Comparison of ENCODE assay signal across 19 cellular contexts in genomic region chr16:51507286-51507685, GRCh38.
DNase-seq lines count a peak whose midpoint lies in the region; ATAC-seq and TF ChIP-seq lines count a peak whose summit lies in the region.
"Had no signal": no experiment of that assay in that cellular context is flagged by ENCODE, and none has a peak within 500 bp of the region (broad histone marks: within the 10 kb centered on the region; RNA-seq: fewer than 3 reads in every experiment).

No MANE protein-coding gene starts in this region.

- no peaks in the 10 kb centered on the region for H3K4me1 Mint-ChIP-seq in GM23338
- H3K4me1 Mint-ChIP-seq in activated T-helper 1 cell treated with anti-CD3 and anti-CD28 coated beads, Interleukin-12 subunit alpha, Interleukin-12 subunit beta, Interleukin-2, Interleukin-4 antibody, amounts not matched to agents 30 ng/mL and 10 ng/mL and 1 ng/mL, durations not matched to agents 14 hours and 24 hours and 36 hours (ENCODE audit: low read depth), result no peaks in the 10 kb centered on the region
- H3K4me1 Mint-ChIP-seq: B cell; CD14-positive monocyte; CD4-positive, alpha-beta memory T cell; CD4-positive, CD25-positive, alpha-beta regulatory T cell; CD8-positive, alpha-beta memory T cell had no signal

- H3K4me3 ChIP-seq in BLaER1 treated with 17β-estradiol and CSF1 and Interleukin-3, amounts not matched to agents 10 nM and 100 nM, result no peak overlapping the region
- H3K4me3 ChIP-seq in GM23338, result no peak overlapping the region
- H3K4me3 ChIP-seq in Peyer's patch, result no peak overlapping the region
- H3K4me3 ChIP-seq: A549 had no signal

- ATAC-seq in GM23338, result no peak
- ATAC-seq in GM18867 (IDR thresholded peaks at IDR 0.05; ENCODE audit: unreplicated experiment), result no peak
- ATAC-seq: A549 had no signal

- no peaks in the 10 kb centered on the region for H3F3A ChIP-seq in GM23338 (replicated peaks; ENCODE audit: low read depth)

- H3K9me2 ChIP-seq in GM23338 (ENCODE audit: insufficient read depth), result 0 out of 2 replicates have a peak, but pooled peaks cover 3% of the 10 kb centered on the region

- H3K36me3 ChIP-seq in BLaER1 treated with 17β-estradiol and CSF1 and Interleukin-3, amounts not matched to agents 10 nM and 100 nM, result no peaks in the 10 kb centered on the region
- H3K36me3 ChIP-seq in GM23338 (ENCODE audit: insufficient read depth) (0 out of 2 replicates have a peak, but pooled peaks cover 6% of the 10 kb centered on the region), Peyer's patch (no peaks in the 10 kb centered on the region)

- peaks cover 17% of the 10 kb centered on the region for H3K9me3 Mint-ChIP-seq in GM23338
- peaks cover 13% of the 10 kb centered on the region for H3K9me3 Mint-ChIP-seq in activated T-helper 1 cell treated with anti-CD3 and anti-CD28 coated beads, Interleukin-12 subunit alpha, Interleukin-12 subunit beta, Interleukin-2, Interleukin-4 antibody, amounts not matched to agents 30 ng/mL and 10 ng/mL and 1 ng/mL, durations not matched to agents 14 hours and 24 hours and 36 hours

- no peak overlapping the region for H3K27ac ChIP-seq in BLaER1 treated with 17β-estradiol and CSF1 and Interleukin-3, amounts not matched to agents 10 nM and 100 nM
- no peak overlapping the region for H3K27ac ChIP-seq in GM23338 (ENCODE audit: low read depth)
- H3K27ac ChIP-seq in Peyer's patch, result no peak overlapping the region
- H3K27ac ChIP-seq: 22Rv1, A549 had no signal

- H3K9me3 ChIP-seq in BLaER1 treated with 17β-estradiol and CSF1 and Interleukin-3, amounts not matched to agents 10 nM and 100 nM (replicated peaks in 1 of 11), result peaks cover 0 to 5% (median 0%) of the 10 kb centered on the region in 11 experiments; a peak in 4 of 22 replicates
- no peaks in the 10 kb centered on the region for H3K9me3 ChIP-seq in Peyer's patch
- H3K9me3 ChIP-seq: Caco-2 had no signal

- DNase-seq in GM23338 (ENCODE audit: low spot score) (no peak), renal cortical epithelial cell (ENCODE audit: low read depth) (peak; percentile 68), Peyer's patch (no peak)
- DNase-seq in activated T-helper 1 cell treated with anti-CD3 and anti-CD28 coated beads, Interleukin-12 subunit alpha, Interleukin-12 subunit beta, Interleukin-2, Interleukin-4 antibody, amounts not matched to agents 30 ng/mL and 10 ng/mL and 1 ng/mL, durations not matched to agents 14 hours and 24 hours and 36 hours (ENCODE audit: low spot score), result no peak
- DNase-seq: AML-193; C1 segment of cervical spinal cord; Caco-2; Calu3; CD4-positive, alpha-beta memory T cell; CD4-positive, CD25-positive, alpha-beta regulatory T cell; CD8-positive, alpha-beta memory T cell; DMS79 treated with DMSO at 0.1 percent for 48 hours; GF-D8 had no signal

- H3K4me3 Mint-ChIP-seq in GM23338, result no peak overlapping the region
- H3K4me3 Mint-ChIP-seq in activated T-helper 1 cell treated with anti-CD3 and anti-CD28 coated beads, Interleukin-12 subunit alpha, Interleukin-12 subunit beta, Interleukin-2, Interleukin-4 antibody, amounts not matched to agents 30 ng/mL and 10 ng/mL and 1 ng/mL, durations not matched to agents 14 hours and 24 hours and 36 hours, result no peak overlapping the region
- H3K4me3 Mint-ChIP-seq: B cell; CD14-positive monocyte; CD4-positive, alpha-beta memory T cell; CD4-positive, CD25-positive, alpha-beta regulatory T cell; CD8-positive, alpha-beta memory T cell had no signal

- H3K4me2 ChIP-seq in BLaER1 treated with 17β-estradiol and CSF1 and Interleukin-3, amounts not matched to agents 10 nM and 100 nM, result peak overlapping the region in 6 of 11 experiments; percentile 6 to 34 (median 28); a peak in 6 of 22 replicates
- no peak overlapping the region for H3K4me2 ChIP-seq in GM23338
- H3K4me2 ChIP-seq: A549 had no signal

- peaks cover 2% of the 10 kb centered on the region for H3K27me3 Mint-ChIP-seq in GM23338 (ENCODE audit: insufficient read depth, low read depth, poor library complexity)
- H3K27me3 Mint-ChIP-seq in activated T-helper 1 cell treated with anti-CD3 and anti-CD28 coated beads, Interleukin-12 subunit alpha, Interleukin-12 subunit beta, Interleukin-2, Interleukin-4 antibody, amounts not matched to agents 30 ng/mL and 10 ng/mL and 1 ng/mL, durations not matched to agents 14 hours and 24 hours and 36 hours (ENCODE audit: insufficient read depth), result no peaks in the 10 kb centered on the region
- H3K27me3 Mint-ChIP-seq: B cell; CD4-positive, alpha-beta memory T cell; CD4-positive, CD25-positive, alpha-beta regulatory T cell; CD8-positive, alpha-beta memory T cell had no signal

- no peaks in the 10 kb centered on the region for H3K79me2 ChIP-seq in GM23338 (replicated peaks; ENCODE audit: insufficient read depth)

- TF ChIP-seq CTCF in GM23338 (conservative IDR thresholded peaks at IDR 0.05; ENCODE audit: low read depth in 2 of 2) (no peak), Peyer's patch (IDR thresholded peaks at IDR 0.05) (no peak)

- intact Hi-C loops in activated T-helper 1 cell treated with anti-CD3 and anti-CD28 coated beads, Interleukin-12 subunit alpha, Interleukin-12 subunit beta, Interleukin-2, Interleukin-4 antibody, amounts not matched to agents 30 ng/mL and 10 ng/mL and 1 ng/mL, durations not matched to agents 14 hours and 24 hours and 36 hours (cut with micrococcal nuclease), result no loop called here

- H3K9ac ChIP-seq in BLaER1 treated with 17β-estradiol and CSF1 and Interleukin-3, amounts not matched to agents 10 nM and 100 nM, result no peak overlapping the region

- H3K27ac Mint-ChIP-seq in GM23338, result no peak overlapping the region
- no peak overlapping the region for H3K27ac Mint-ChIP-seq in activated T-helper 1 cell treated with anti-CD3 and anti-CD28 coated beads, Interleukin-12 subunit alpha, Interleukin-12 subunit beta, Interleukin-2, Interleukin-4 antibody, amounts not matched to agents 30 ng/mL and 10 ng/mL and 1 ng/mL, durations not matched to agents 14 hours and 24 hours and 36 hours
- H3K27ac Mint-ChIP-seq: B cell; CD14-positive monocyte; CD4-positive, alpha-beta memory T cell; CD4-positive, CD25-positive, alpha-beta regulatory T cell; CD8-positive, alpha-beta memory T cell had no signal

- H3K4me1 ChIP-seq in BLaER1 treated with 17β-estradiol and CSF1 and Interleukin-3, amounts not matched to agents 10 nM and 100 nM, result peaks cover 0 to 6% (median 0%) of the 10 kb centered on the region in 10 experiments; a peak in 7 of 20 replicates
- H3K4me1 ChIP-seq in GM23338 (ENCODE audit: insufficient read depth) (no peaks in the 10 kb centered on the region), Peyer's patch (no peaks in the 10 kb centered on the region)
- H3K4me1 ChIP-seq: A549, Caco-2 had no signal

- H4K20me1 ChIP-seq in BLaER1 treated with 17β-estradiol and CSF1 and Interleukin-3, amounts not matched to agents 10 nM and 100 nM, result no peaks in the 10 kb centered on the region
- H4K20me1 ChIP-seq in GM23338 (replicated peaks; ENCODE audit: insufficient read depth), result no peaks in the 10 kb centered on the region

- peaks cover 13% of the 10 kb centered on the region for H3K36me3 Mint-ChIP-seq in GM23338 (ENCODE audit: low read depth)
- no peaks in the 10 kb centered on the region for H3K36me3 Mint-ChIP-seq in activated T-helper 1 cell treated with anti-CD3 and anti-CD28 coated beads, Interleukin-12 subunit alpha, Interleukin-12 subunit beta, Interleukin-2, Interleukin-4 antibody, amounts not matched to agents 30 ng/mL and 10 ng/mL and 1 ng/mL, durations not matched to agents 14 hours and 24 hours and 36 hours (ENCODE audit: low read depth)
- H3K36me3 Mint-ChIP-seq: CD14-positive monocyte; CD4-positive, alpha-beta memory T cell; CD4-positive, CD25-positive, alpha-beta regulatory T cell; CD8-positive, alpha-beta memory T cell had no signal

- H3K27me3 ChIP-seq in BLaER1 treated with 17β-estradiol and CSF1 and Interleukin-3, amounts not matched to agents 10 nM and 100 nM, result no peaks in the 10 kb centered on the region
- no peaks in the 10 kb centered on the region for H3K27me3 ChIP-seq in GM23338 (ENCODE audit: insufficient read depth)
- H3K27me3 ChIP-seq in Peyer's patch, result no peaks in the 10 kb centered on the region

- TF ChIP-seq POLR2A in Peyer's patch (IDR thresholded peaks at IDR 0.05), result no peak

- H2AFZ ChIP-seq in GM23338, result peak overlapping the region; percentile 78

TF ChIP-seq in GM23338, 12 proteins besides CTCF, POLR2A, EP300 and RAD21 (continues in another document):
- no peak for TF ChIP-seq REST (IDR thresholded peaks at IDR 0.05; ENCODE audit: unreplicated experiment)
- no peak for TF ChIP-seq EZH2phosphoT487 (IDR thresholded peaks at IDR 0.05; ENCODE audit: unreplicated experiment)
- TF ChIP-seq CREB1 (CRISPR knock-in tag; IDR thresholded peaks at IDR 0.05; ENCODE audit: low read depth), result no peak
- no peak for TF ChIP-seq ZNF114 (CRISPR knock-in tag; IDR thresholded peaks at IDR 0.05)
- no peak for TF ChIP-seq NANOG (IDR thresholded peaks at IDR 0.05; ENCODE audit: borderline replicate concordance)
- no peak for TF ChIP-seq EZH2 (IDR thresholded peaks at IDR 0.05; ENCODE audit: low read depth, unreplicated experiment)
- TF ChIP-seq ZNF331 (CRISPR knock-in tag; IDR thresholded peaks at IDR 0.05; ENCODE audit: low read depth), result no peak
